In genomic region chr20:49096212-49096730, GRCh38 we compare ENCODE assay signal across 16 cellular contexts.
"Had no signal": no experiment of that assay in that cellular context is flagged by ENCODE, and none has a peak within 500 bp of the region (broad histone marks: within the 10 kb centered on the region; RNA-seq: fewer than 3 reads in every experiment).

No MANE protein-coding gene starts in this region.

- ATAC-seq: effector memory CD8-positive, alpha-beta T cell; left ventricle myocardium superior; lower lobe of right lung; naive thymus-derived CD8-positive, alpha-beta T cell; sciatic nerve; stimulated activated effector memory CD8-positive, alpha-beta T cell treated with anti-CD3 and anti-CD28 coated beads, Interleukin-12 subunit alpha, Interleukin-12 subunit beta, amount 100 ng/mL, for 72 hours had no signal

- H3K4me1 Mint-ChIP-seq: stimulated activated effector memory CD8-positive, alpha-beta T cell treated with anti-CD3 and anti-CD28 coated beads, Interleukin-12 subunit alpha, Interleukin-12 subunit beta, amount 100 ng/mL, for 72 hours had no signal

- H3K4me3 Mint-ChIP-seq: effector memory CD8-positive, alpha-beta T cell; naive thymus-derived CD8-positive, alpha-beta T cell; stimulated activated effector memory CD8-positive, alpha-beta T cell treated with anti-CD3 and anti-CD28 coated beads, Interleukin-12 subunit alpha, Interleukin-12 subunit beta, amount 100 ng/mL, for 72 hours had no signal

- FAIRE-seq: endometrium, frontal cortex, keratinocyte had no signal

- DNase-seq: effector memory CD8-positive, alpha-beta T cell; head of caudate nucleus; left ventricle myocardium superior; lower lobe of right lung; naive thymus-derived CD8-positive, alpha-beta T cell; stimulated activated CD4-positive, alpha-beta T cell treated with anti-CD3 and anti-CD28 coated beads, Interleukin-2, amount 100 ng/mL, for 24 hours; stimulated activated CD4-positive, alpha-beta T cell treated with anti-CD3 and anti-CD28 coated beads, Interleukin-4, amount 100 ng/mL, for 24 hours; stimulated activated naive CD4-positive, alpha-beta T cell treated with Interleukin-2 at 50 U/mL for 16 hours; stomach; trophoblast cell had no signal

- H3K9me3 Mint-ChIP-seq: effector memory CD8-positive, alpha-beta T cell; naive thymus-derived CD8-positive, alpha-beta T cell; stimulated activated effector memory CD8-positive, alpha-beta T cell treated with anti-CD3 and anti-CD28 coated beads, Interleukin-12 subunit alpha, Interleukin-12 subunit beta, amount 100 ng/mL, for 72 hours had no signal

- H3K27ac Mint-ChIP-seq: effector memory CD8-positive, alpha-beta T cell; stimulated activated effector memory CD8-positive, alpha-beta T cell treated with anti-CD3 and anti-CD28 coated beads, Interleukin-12 subunit alpha, Interleukin-12 subunit beta, amount 100 ng/mL, for 72 hours had no signal

- H3K27me3 Mint-ChIP-seq: effector memory CD8-positive, alpha-beta T cell; naive thymus-derived CD8-positive, alpha-beta T cell; progenitor cell of endocrine pancreas had no signal
